35 cellular contexts compared by ENCODE assay signal in genomic region chr3:103173940-103174339, GRCh38.
"Had no signal": no experiment of that assay in that cellular context is flagged by ENCODE, and none has a peak within 500 bp of the region (broad histone marks: within the 10 kb centered on the region; RNA-seq: fewer than 3 reads in every experiment).

No MANE protein-coding gene starts in this region.

- DNase-seq: activated B cell treated with CpG ODN at 0.5 μM for 24 hours; activated CD4-positive, alpha-beta memory T cell treated with anti-CD3 and anti-CD28 coated beads for 36 hours; activated CD4-positive, alpha-beta T cell treated with anti-CD3 and anti-CD28 coated beads for 4 hours; activated CD4-positive, alpha-beta T cell treated with anti-CD3 and anti-CD28 coated beads, Interleukin-2, amount 10 ng/mL, durations not matched to agents 24 days and 14 days; activated CD4-positive, alpha-beta T cell treated with anti-CD3 and anti-CD28 coated beads, Interleukin-2, amount 50 U/mL, for 1 hour; activated CD4-positive, alpha-beta T cell treated with anti-CD3 and anti-CD28 coated beads, Interleukin-2, amount 50 U/mL, for 4 hours; activated CD4-positive, CD25-positive, alpha-beta regulatory T cell treated with anti-CD3 and anti-CD28 coated beads, Interleukin-2, amount 50 U/mL, for 72 hours; activated CD8-positive, alpha-beta memory T cell treated with anti-CD3 and anti-CD28 coated beads, Interleukin-2, amount 50 U/mL, for 4 hours; activated CD8-positive, alpha-beta T cell treated with anti-CD3 and anti-CD28 coated beads for 36 hours; activated effector memory CD4-positive, alpha-beta T cell treated with anti-CD3 and anti-CD28 coated beads, Interleukin-2, amount 50 U/mL, for 16 hours; activated gamma-delta T cell treated with Interleukin-2 at 50 U/mL for 16 hours; activated naive CD4-positive, alpha-beta T cell; activated naive CD4-positive, alpha-beta T cell treated with anti-CD3 and anti-CD28 coated beads for 36 hours; activated naive CD4-positive, alpha-beta T cell treated with anti-CD3 and anti-CD28 coated beads, Interleukin-2, amount 50 U/mL, for 16 hours; activated naive CD8-positive, alpha-beta T cell treated with anti-CD3 and anti-CD28 coated beads for 36 hours; activated T-cell treated with anti-CD3 and anti-CD28 coated beads for 4 hours; activated T-cell treated with anti-CD3 and anti-CD28 coated beads, Interleukin-2, amount 50 U/mL, for 1 hour; activated T-cell treated with anti-CD3 and anti-CD28 coated beads, Interleukin-2, amount 50 U/mL, for 4 hours; activated T-cell treated with anti-CD3 and anti-CD28 coated beads, Interleukin-2, amount 50 U/mL, for 72 hours; adrenal gland; amniotic stem cell; aorta; body of pancreas; brain microvascular endothelial cell; cerebellar nuclear complex; T-helper 2 cell; T-helper 9 cell had no signal

- H3K4me3 Mint-ChIP-seq: activated B cell treated with CpG ODN at 0.5 μM for 24 hours; activated CD4-positive, alpha-beta memory T cell treated with anti-CD3 and anti-CD28 coated beads for 36 hours; activated CD4-positive, alpha-beta T cell treated with anti-CD3 and anti-CD28 coated beads, Interleukin-2, amount 10 ng/mL, durations not matched to agents 24 days and 14 days; activated CD8-positive, alpha-beta T cell treated with anti-CD3 and anti-CD28 coated beads for 36 hours; activated naive CD4-positive, alpha-beta T cell treated with anti-CD3 and anti-CD28 coated beads for 36 hours; activated naive CD8-positive, alpha-beta T cell treated with anti-CD3 and anti-CD28 coated beads for 36 hours; activated T-cell treated with anti-CD3 and anti-CD28 coated beads, Interleukin-2, amount 50 U/mL, for 4 hours; activated T-cell treated with anti-CD3 and anti-CD28 coated beads, Interleukin-2, amount 50 U/mL, for 72 hours; activated T-helper 1 cell treated with anti-CD3 and anti-CD28 coated beads, Interleukin-12 subunit alpha, Interleukin-12 subunit beta, Interleukin-2, Interleukin-4 antibody, amounts not matched to agents 30 ng/mL and 10 ng/mL and 1 ng/mL, durations not matched to agents 14 hours and 24 hours and 36 hours; activated T-helper 17 cell treated with anti-CD3 and anti-CD28 coated beads, Interleukin-2, amount 50 U/mL, for 72 hours; central memory CD8-positive, alpha-beta T cell; T-helper 1 cell treated with Interleukin-12 subunit alpha and Interleukin-12 subunit beta and Interleukin-4 antibody, amounts not matched to agents 30 μg/mL and 1 μg/mL, for 36 hours; T-helper 2 cell treated with Interferon-gamma antibody and Interleukin-4, amounts not matched to agents 5 μg/mL and 100 μg/mL, for 36 hours had no signal

- H3K27ac ChIP-seq: adrenal gland, body of pancreas, brain microvascular endothelial cell, breast epithelium, VCaP had no signal

- ATAC-seq: activated CD8-positive, alpha-beta T cell treated with anti-CD3 and anti-CD28 coated beads for 36 hours; activated naive CD4-positive, alpha-beta T cell treated with anti-CD3 and anti-CD28 coated beads, Interleukin-2, amount 50 U/mL, for 72 hours; activated T-cell treated with anti-CD3 and anti-CD28 coated beads, Interleukin-2, amount 50 U/mL, for 4 hours; activated T-cell treated with anti-CD3 and anti-CD28 coated beads, Interleukin-2, amount 50 U/mL, for 72 hours; activated T-helper 17 cell treated with anti-CD3 and anti-CD28 coated beads, Interleukin-2, amount 50 U/mL, for 72 hours; body of pancreas had no signal

- H3K27me3 Mint-ChIP-seq: activated B cell treated with CpG ODN at 0.5 μM for 24 hours; activated CD4-positive, alpha-beta memory T cell treated with anti-CD3 and anti-CD28 coated beads for 36 hours; activated CD4-positive, alpha-beta T cell treated with anti-CD3 and anti-CD28 coated beads, Interleukin-2, amount 10 ng/mL, durations not matched to agents 24 days and 14 days; activated CD8-positive, alpha-beta T cell treated with anti-CD3 and anti-CD28 coated beads for 36 hours; activated naive CD8-positive, alpha-beta T cell treated with anti-CD3 and anti-CD28 coated beads for 36 hours; activated T-helper 17 cell treated with anti-CD3 and anti-CD28 coated beads, Interleukin-2, amount 50 U/mL, for 72 hours; central memory CD8-positive, alpha-beta T cell had no signal

- H3K9me3 Mint-ChIP-seq: activated CD4-positive, alpha-beta T cell treated with anti-CD3 and anti-CD28 coated beads, Interleukin-2, amount 10 ng/mL, durations not matched to agents 24 days and 14 days; activated naive CD4-positive, alpha-beta T cell treated with anti-CD3 and anti-CD28 coated beads for 36 hours; activated naive CD8-positive, alpha-beta T cell treated with anti-CD3 and anti-CD28 coated beads for 36 hours; activated T-cell treated with anti-CD3 and anti-CD28 coated beads, Interleukin-2, amount 50 U/mL, for 4 hours; activated T-helper 1 cell treated with anti-CD3 and anti-CD28 coated beads, Interleukin-12 subunit alpha, Interleukin-12 subunit beta, Interleukin-2, Interleukin-4 antibody, amounts not matched to agents 30 ng/mL and 10 ng/mL and 1 ng/mL, durations not matched to agents 14 hours and 24 hours and 36 hours; T-helper 2 cell treated with Interferon-gamma antibody and Interleukin-4, amounts not matched to agents 5 μg/mL and 100 μg/mL, for 36 hours had no signal

- H3K27ac Mint-ChIP-seq: activated B cell treated with CpG ODN at 0.5 μM for 24 hours; activated CD4-positive, alpha-beta memory T cell treated with anti-CD3 and anti-CD28 coated beads for 36 hours; activated CD4-positive, alpha-beta T cell treated with anti-CD3 and anti-CD28 coated beads, Interleukin-2, amount 10 ng/mL, durations not matched to agents 24 days and 14 days; activated CD8-positive, alpha-beta T cell treated with anti-CD3 and anti-CD28 coated beads for 36 hours; activated naive CD4-positive, alpha-beta T cell treated with anti-CD3 and anti-CD28 coated beads for 36 hours; activated naive CD4-positive, alpha-beta T cell treated with anti-CD3 and anti-CD28 coated beads, Interleukin-2, amount 50 U/mL, for 72 hours; activated naive CD8-positive, alpha-beta T cell treated with anti-CD3 and anti-CD28 coated beads for 36 hours; activated T-cell treated with anti-CD3 and anti-CD28 coated beads, Interleukin-2, amount 50 U/mL, for 72 hours; activated T-helper 1 cell treated with anti-CD3 and anti-CD28 coated beads, Interleukin-12 subunit alpha, Interleukin-12 subunit beta, Interleukin-2, Interleukin-4 antibody, amounts not matched to agents 30 ng/mL and 10 ng/mL and 1 ng/mL, durations not matched to agents 14 hours and 24 hours and 36 hours; activated T-helper 17 cell treated with anti-CD3 and anti-CD28 coated beads, Interleukin-2, amount 50 U/mL, for 72 hours; T-helper 1 cell treated with Interleukin-12 subunit alpha and Interleukin-12 subunit beta and Interleukin-4 antibody, amounts not matched to agents 30 μg/mL and 1 μg/mL, for 36 hours; T-helper 2 cell treated with Interferon-gamma antibody and Interleukin-4, amounts not matched to agents 5 μg/mL and 100 μg/mL, for 36 hours had no signal

- H3K36me3 Mint-ChIP-seq: activated CD4-positive, alpha-beta memory T cell treated with anti-CD3 and anti-CD28 coated beads for 36 hours; activated naive CD4-positive, alpha-beta T cell treated with anti-CD3 and anti-CD28 coated beads, Interleukin-2, amount 50 U/mL, for 72 hours; activated naive CD8-positive, alpha-beta T cell treated with anti-CD3 and anti-CD28 coated beads for 36 hours had no signal

- H3K27me3 ChIP-seq: adrenal gland, body of pancreas, brain microvascular endothelial cell, breast epithelium had no signal

- H3K4me3 ChIP-seq: adrenal gland, body of pancreas, breast epithelium had no signal

- H3K36me3 ChIP-seq: adrenal gland, brain microvascular endothelial cell, breast epithelium had no signal

- H3K4me1 Mint-ChIP-seq: activated B cell treated with CpG ODN at 0.5 μM for 24 hours; activated CD4-positive, alpha-beta T cell treated with anti-CD3 and anti-CD28 coated beads, Interleukin-2, amount 10 ng/mL, durations not matched to agents 24 days and 14 days; activated naive CD8-positive, alpha-beta T cell treated with anti-CD3 and anti-CD28 coated beads for 36 hours; activated T-helper 17 cell treated with anti-CD3 and anti-CD28 coated beads, Interleukin-2, amount 50 U/mL, for 72 hours; central memory CD8-positive, alpha-beta T cell had no signal

- H3K4me1 ChIP-seq: adrenal gland, body of pancreas, breast epithelium had no signal
